ENCODE assay signal across 10 cellular contexts in the genomic region with DNA sequence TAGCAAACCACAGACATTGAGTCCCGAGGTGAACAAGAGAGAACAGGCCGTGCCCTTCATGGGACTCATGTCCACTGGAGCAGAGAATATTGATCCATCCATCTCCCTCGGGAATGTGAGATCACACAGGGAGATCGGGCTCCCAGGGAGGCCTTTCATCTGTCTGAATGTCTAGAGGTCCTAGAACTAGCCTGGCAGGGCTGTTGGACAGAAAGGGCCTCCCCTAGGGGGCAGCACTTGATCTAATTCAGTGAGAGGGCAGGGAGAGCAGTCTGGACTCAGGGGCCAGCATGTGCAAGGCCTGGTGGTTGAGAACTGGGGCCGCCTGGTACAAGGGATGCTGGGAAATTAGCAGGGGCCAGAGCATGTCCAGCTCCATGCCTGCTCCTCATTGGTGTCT. TPM values are rescaled to one million over a fixed set of nuclear protein-coding genes. Genes with fewer than 3 reads are reported as not detected.
A peak's percentile ranks its signal among the peaks of the same experiment; 100 is the strongest.
DNase-seq lines count a peak whose midpoint lies in the region; TF ChIP-seq lines count a peak whose summit lies in the region.
"Had no signal": no experiment of that assay in that cellular context is flagged by ENCODE, and none has a peak within 500 bp of the region (broad histone marks: within the 10 kb centered on the region; RNA-seq: fewer than 3 reads in every experiment).

No MANE protein-coding gene starts in this region.

- DNase-seq in NCI-H187 (lab: John Stamatoyannopoulos, UW) (peak; percentile 37 to 39), NCI-H187 treated with DMSO at 0.1 percent for 48 hours (lab: John Stamatoyannopoulos, UW) (no peak), MG63 (peak; percentile 55), fibroblast of mammary gland (ENCODE audit: low read depth) (peak; percentile 67), GM19240 (ENCODE audit: insufficient read length, low spot score) (no peak), NCI-H2029 (lab: John Stamatoyannopoulos, UW) (no peak)
- peak; percentile 76 for DNase-seq in activated CD4-positive, alpha-beta T cell treated with anti-CD3 and anti-CD28 coated beads for 48 hours
- peak; percentile 41 to 44 for DNase-seq in stimulated activated CD8-positive, alpha-beta memory T cell treated with anti-CD3 and anti-CD28 coated beads, Interleukin-2, amount 100 ng/mL, for 48 hours (ENCODE audit: low read depth in 2 of 2)

- no peaks in the 10 kb centered on the region for H3K9me3 ChIP-seq in MG63

- H3K4me3 ChIP-seq in MG63 (no peak overlapping the region), fibroblast of mammary gland (ENCODE audit: control insufficient read depth, low read depth, low read length) (no peak overlapping the region)

- H3K27me3 ChIP-seq in MG63, result no peaks in the 10 kb centered on the region

- TF ChIP-seq CTCF in fibroblast of mammary gland (conservative IDR thresholded peaks at IDR 0.05; ENCODE audit: control insufficient read depth, insufficient read depth, low read depth, low read length), result peak; percentile 57

- peaks cover 53% of the 10 kb centered on the region for H3K36me3 ChIP-seq in MG63

RNA-seq across cellular contexts. Expression of a gene that starts 4.3 kb away (rescaled TPM):
- 386 and 644 TPM in 2 replicates for total RNA-seq in MG63 (2014; rRNA removed; shearing (Covaris generic); ENCODE audit: low replicate concordance)

RNA-seq across cellular contexts. Expression of a gene that starts 4.9 kb away (rescaled TPM):
- total RNA-seq in MG63 (2014; rRNA removed; shearing (Covaris generic); ENCODE audit: low replicate concordance), result 34.3 and 46.2 TPM in 2 replicates

RNA-seq across cellular contexts. Expression of a gene that starts 18.9 kb away (rescaled TPM):
- not detected in 2 replicates for total RNA-seq in MG63 (2014; rRNA removed; shearing (Covaris generic); ENCODE audit: low replicate concordance)
- total RNA-seq: activated CD8-positive, alpha-beta memory T cell treated with anti-CD3 and anti-CD28 coated beads for 36 hours; CD8-positive, alpha-beta memory T cell had no signal

RNA-seq across cellular contexts. Expression of a gene that starts 26.2 kb away (rescaled TPM):
- total RNA-seq in MG63 (2014; rRNA removed; shearing (Covaris generic); ENCODE audit: low replicate concordance), result not detected in 2 replicates
- total RNA-seq: activated CD8-positive, alpha-beta memory T cell treated with anti-CD3 and anti-CD28 coated beads for 36 hours; CD8-positive, alpha-beta memory T cell had no signal

RNA-seq across cellular contexts. Expression of a gene that starts 32.9 kb away (rescaled TPM):
- 880 and 1,766 TPM in 2 replicates for total RNA-seq in MG63 (2014; rRNA removed; shearing (Covaris generic); ENCODE audit: low replicate concordance)

Comparison
In these comparisons a context has a peak if more than half of its experiments do, and no peak if none do; other contexts are left out.
1. DNase-seq: peak in NCI-H187 (2 of 2), MG63 (single experiment), activated CD4-positive, alpha-beta T cell treated with anti-CD3 and anti-CD28 coated beads for 48 hours (single experiment), fibroblast of mammary gland (single experiment) and stimulated activated CD8-positive, alpha-beta memory T cell treated with anti-CD3 and anti-CD28 coated beads, Interleukin-2, amount 100 ng/mL, for 48 hours (2 of 2); none in NCI-H187 treated with DMSO at 0.1 percent for 48 hours (single experiment), GM19240 (single experiment) and NCI-H2029 (single experiment).